Comparison of ENCODE assay signal across 27 cellular contexts in the genomic region with DNA sequence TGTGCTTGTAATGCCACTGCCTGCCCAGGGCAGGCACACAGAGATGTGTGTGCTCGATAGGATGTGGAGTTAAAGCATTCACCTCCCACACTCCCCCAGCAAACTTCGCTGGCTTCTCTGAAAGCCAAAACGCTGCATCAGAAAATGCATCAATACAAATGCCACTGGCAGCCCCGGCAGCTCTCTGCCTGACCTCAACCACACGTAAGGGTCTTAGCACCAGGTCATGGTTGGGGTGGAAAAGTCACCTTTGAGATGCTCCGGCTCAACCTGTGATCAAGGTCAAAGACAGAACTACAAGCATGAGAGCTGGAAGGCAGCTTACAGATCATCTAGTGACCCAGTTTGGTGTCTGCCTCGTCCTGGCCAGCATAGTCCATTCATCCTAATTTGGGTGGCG.
"Had no signal": no experiment of that assay in that cellular context is flagged by ENCODE, and none has a peak within 500 bp of the region (broad histone marks: within the 10 kb centered on the region; RNA-seq: fewer than 3 reads in every experiment).

No MANE protein-coding gene starts in this region.

- H3K27me3 Mint-ChIP-seq: stimulated activated naive CD8-positive, alpha-beta T cell treated with anti-CD3 and anti-CD28 coated beads, Interleukin-15, Interleukin-2, amounts not matched to agents 100 ng/mL and 50 ng/mL, for 24 hours had no signal

- H3K27ac Mint-ChIP-seq: naive B cell; naive thymus-derived CD8-positive, alpha-beta T cell; natural killer cell treated with Interleukin-12 subunit alpha and Interleukin-12 subunit beta and Interleukin-15 and Interleukin-18, amount 100 ng/mL, for 72 hours; nephron progenitor cell; stimulated activated effector memory CD8-positive, alpha-beta T cell treated with anti-CD3 and anti-CD28 coated beads, Interleukin-12 subunit alpha, Interleukin-12 subunit beta, amount 100 ng/mL, for 72 hours; stimulated activated naive B cell treated with anti-CD40 and anti-IgM and Interleukin-4, amounts not matched to agents 10 μg/mL and 1 μg/mL and 100 μg/mL, for 72 hours; stimulated activated naive CD8-positive, alpha-beta T cell treated with anti-CD3 and anti-CD28 coated beads, Interleukin-15, Interleukin-2, amounts not matched to agents 100 ng/mL and 50 ng/mL, for 24 hours had no signal

- H3K4me1 Mint-ChIP-seq: naive B cell; naive thymus-derived CD8-positive, alpha-beta T cell; stimulated activated effector memory CD8-positive, alpha-beta T cell treated with anti-CD3 and anti-CD28 coated beads, Interleukin-12 subunit alpha, Interleukin-12 subunit beta, amount 100 ng/mL, for 72 hours; stimulated activated naive B cell treated with anti-CD40 and anti-IgM and Interleukin-4, amounts not matched to agents 10 μg/mL and 1 μg/mL and 100 μg/mL, for 72 hours had no signal

- H3K36me3 ChIP-seq: pancreas, prostate gland, right lobe of liver, sigmoid colon, stomach, thoracic aorta, thyroid gland, tibial nerve, upper lobe of right lung, uterus had no signal

- H3K4me3 Mint-ChIP-seq: naive B cell; naive thymus-derived CD8-positive, alpha-beta T cell; natural killer cell treated with Interleukin-12 subunit alpha and Interleukin-12 subunit beta and Interleukin-15 and Interleukin-18, amount 100 ng/mL, for 72 hours; nephron progenitor cell; neural crest cell; stimulated activated effector memory CD8-positive, alpha-beta T cell treated with anti-CD3 and anti-CD28 coated beads, Interleukin-12 subunit alpha, Interleukin-12 subunit beta, amount 100 ng/mL, for 72 hours; stimulated activated naive B cell treated with anti-CD40 and anti-IgM and Interleukin-4, amounts not matched to agents 10 μg/mL and 1 μg/mL and 100 μg/mL, for 72 hours; stimulated activated naive CD8-positive, alpha-beta T cell treated with anti-CD3 and anti-CD28 coated beads, Interleukin-15, Interleukin-2, amounts not matched to agents 100 ng/mL and 50 ng/mL, for 24 hours had no signal

- H3K4me1 ChIP-seq: prostate gland, right lobe of liver, stomach, tibial nerve, upper lobe of right lung, uterus had no signal

- H3K4me3 ChIP-seq: pancreas, prostate gland, right lobe of liver, sigmoid colon, stomach, thoracic aorta, thyroid gland, tibial nerve, upper lobe of right lung, uterus had no signal

- DNase-seq: naive B cell; naive thymus-derived CD8-positive, alpha-beta T cell; nephron progenitor cell; occipital lobe; pancreas; right cardiac atrium; right lobe of liver; sigmoid colon; small intestine; stimulated activated CD4-positive, alpha-beta T cell treated with anti-CD3 and anti-CD28 coated beads, Interleukin-15, amount 100 ng/mL, for 24 hours; stimulated activated CD4-positive, alpha-beta T cell treated with anti-CD3 and anti-CD28 coated beads, Interleukin-2, amount 100 ng/mL, for 24 hours; stimulated activated CD4-positive, alpha-beta T cell treated with anti-CD3 and anti-CD28 coated beads, Interleukin-2, amount 100 ng/mL, for 48 hours; stimulated activated CD4-positive, alpha-beta T cell treated with anti-CD3 and anti-CD28 coated beads, Interleukin-4, amount 100 ng/mL, for 24 hours; stimulated activated naive B cell treated with anti-CD40 and anti-IgM and Interleukin-4, amounts not matched to agents 10 μg/mL and 1 μg/mL and 100 μg/mL, for 72 hours; stimulated activated naive CD4-positive, alpha-beta T cell treated with Interleukin-2 at 50 U/mL for 16 hours; stomach; thyroid gland; trophoblast cell; upper lobe of right lung; uterus had no signal

- H3K9me3 Mint-ChIP-seq: naive thymus-derived CD8-positive, alpha-beta T cell; natural killer cell treated with Interleukin-12 subunit alpha and Interleukin-12 subunit beta and Interleukin-15 and Interleukin-18, amount 100 ng/mL, for 72 hours; nephron progenitor cell; neural crest cell; stimulated activated effector memory CD8-positive, alpha-beta T cell treated with anti-CD3 and anti-CD28 coated beads, Interleukin-12 subunit alpha, Interleukin-12 subunit beta, amount 100 ng/mL, for 72 hours; stimulated activated naive B cell treated with anti-CD40 and anti-IgM and Interleukin-4, amounts not matched to agents 10 μg/mL and 1 μg/mL and 100 μg/mL, for 72 hours; stimulated activated naive CD8-positive, alpha-beta T cell treated with anti-CD3 and anti-CD28 coated beads, Interleukin-15, Interleukin-2, amounts not matched to agents 100 ng/mL and 50 ng/mL, for 24 hours had no signal

- H3K27me3 ChIP-seq: pancreas, right lobe of liver, sigmoid colon, stomach, thyroid gland, tibial nerve, upper lobe of right lung, uterus had no signal

- H3K9me3 ChIP-seq: pancreas, prostate gland, right lobe of liver, sigmoid colon, stomach, thoracic aorta, thyroid gland, tibial nerve, upper lobe of right lung, uterus had no signal

- H3K27ac ChIP-seq: pancreas, prostate gland, right lobe of liver, sigmoid colon, stomach, thoracic aorta, thyroid gland, tibial nerve, upper lobe of right lung, uterus had no signal

- H3K36me3 Mint-ChIP-seq: naive B cell; naive thymus-derived CD8-positive, alpha-beta T cell; natural killer cell treated with Interleukin-12 subunit alpha and Interleukin-12 subunit beta and Interleukin-15 and Interleukin-18, amount 100 ng/mL, for 72 hours; stimulated activated effector memory CD8-positive, alpha-beta T cell treated with anti-CD3 and anti-CD28 coated beads, Interleukin-12 subunit alpha, Interleukin-12 subunit beta, amount 100 ng/mL, for 72 hours; stimulated activated naive B cell treated with anti-CD40 and anti-IgM and Interleukin-4, amounts not matched to agents 10 μg/mL and 1 μg/mL and 100 μg/mL, for 72 hours had no signal
